ENCODE assay signal across 8 cellular contexts in genomic region chr3:113695818-113696645, GRCh38. TPM values are rescaled to one million over a fixed set of nuclear protein-coding genes. Genes with fewer than 3 reads are reported as not detected.
DNase-seq lines count a peak whose midpoint lies in the region; ATAC-seq and TF ChIP-seq lines count a peak whose summit lies in the region.

Gene USF3, minus strand, starts transcription at chr3:113696642. Its CDS starts 21,764 bp downstream, at chr3:113674878.

- no peaks in the 10 kb centered on the region for H3K9me3 Mint-ChIP-seq in activated B cell treated with CpG ODN at 0.5 μM for 24 hours

- H3K4me1 Mint-ChIP-seq in activated B cell treated with CpG ODN at 0.5 μM for 24 hours, result peaks cover 29% of the 10 kb centered on the region

- H3K36me3 ChIP-seq in kidney epithelial cell (ENCODE audit: control insufficient read depth, insufficient read depth, low read length), result no peaks in the 10 kb centered on the region

- CTCF ChIA-PET in activated B cell treated with CpG ODN at 0.5 μM for 24 hours (lab: Charles Lee), result interaction anchor here (0.8 to 1.6 kb wide), 3 partner anchors 68 to 202 kb away, joined by 3 to 4 read pairs (median 3); no protein-coding TSS in a partner anchor

- DNase-seq in NCI-H2107 (lab: John Stamatoyannopoulos, UW), result peak; percentile 36
- no peak for DNase-seq in NCI-H2107 treated with DMSO at 0.1 percent for 48 hours (lab: John Stamatoyannopoulos, UW; ENCODE audit: unreplicated experiment)
- DNase-seq in NCI-H1694 treated with DMSO at 0.1 percent for 48 hours (lab: John Stamatoyannopoulos, UW), result peak; percentile 48
- peak; percentile 77 for DNase-seq in activated B cell treated with CpG ODN at 0.5 μM for 24 hours
- DNase-seq in cardiac fibroblast (ENCODE audit: low read depth in 2 of 2), result peak; percentile 45 to 63
- DNase-seq in kidney epithelial cell (ENCODE audit: low read depth), result no peak
- DNase-seq in stimulated activated CD4-positive, alpha-beta T cell treated with anti-CD3 and anti-CD28 coated beads, Interleukin-1b, Interleukin-23, amount 100 ng/mL, for 1 hour (ENCODE audit: low read depth in 2 of 2), result peak; percentile 52 to 61

- peak within 1 kb of the TSS; percentile 56 to 79 for H3K4me3 ChIP-seq in cardiac fibroblast (replicated peaks in 1 of 2; ENCODE audit: low read depth in 2 of 2, low read length in 2 of 2)
- peak within 1 kb of the TSS; percentile 86 for H3K4me3 ChIP-seq in kidney epithelial cell (ENCODE audit: low read depth, low read length)

- H3K27me3 ChIP-seq in kidney epithelial cell (ENCODE audit: control insufficient read depth, insufficient read depth, low read length), result no peaks in the 10 kb centered on the region

- ATAC-seq in HG02852 (IDR thresholded peaks at IDR 0.05; ENCODE audit: unreplicated experiment) (peak; percentile 60), activated B cell treated with CpG ODN at 0.5 μM for 24 hours (ENCODE audit: low read depth) (peak; percentile 71)

- no peaks in the 10 kb centered on the region for H3K27me3 Mint-ChIP-seq in activated B cell treated with CpG ODN at 0.5 μM for 24 hours

- H3K27ac Mint-ChIP-seq in activated B cell treated with CpG ODN at 0.5 μM for 24 hours, result peak within 1 kb of the TSS; percentile 99

- POLR2A ChIA-PET in activated B cell treated with CpG ODN at 0.5 μM for 24 hours (lab: Charles Lee), result interaction anchor here (0.5 to 5.4 kb wide), 33 partner anchors 9 to 1214 kb away, joined by 3 to 57 read pairs (median 4); partner anchors contain the start of genes ATP6V1A, CCDC191, GRAMD1C and NAA50

- no peak for TF ChIP-seq CTCF in activated B cell treated with CpG ODN at 0.5 μM for 24 hours (IDR thresholded peaks at IDR 0.05)
- TF ChIP-seq CTCF in cardiac fibroblast (IDR thresholded peaks at IDR 0.05; ENCODE audit: low read depth, low read length), result no peak
- no peak for TF ChIP-seq CTCF in kidney epithelial cell (IDR thresholded peaks at IDR 0.05; ENCODE audit: insufficient read depth, low read length, poor library complexity, severe bottlenecking)

- intact Hi-C loops in activated B cell treated with CpG ODN at 0.5 μM for 24 hours (cut with micrococcal nuclease), result loop anchor here (1.0 to 10.0 kb wide), 11 partner anchors 37 to 1451 kb away; partner anchors contain the start of genes CCDC191, NAA50, QTRT2 and SLC35A5

- peaks cover 10% of the 10 kb centered on the region for H3K36me3 Mint-ChIP-seq in activated B cell treated with CpG ODN at 0.5 μM for 24 hours (ENCODE audit: low read depth)

- peak within 1 kb of the TSS; percentile 99 for H3K4me3 Mint-ChIP-seq in activated B cell treated with CpG ODN at 0.5 μM for 24 hours

RNA-seq across cellular contexts. Expression of gene USF3, which starts in this region (rescaled TPM):
- 25.3 and 25.9 TPM in 2 replicates for total RNA-seq in activated B cell treated with CpG ODN at 0.5 μM for 24 hours
- 11.3 and 12.9 TPM in 2 replicates for total RNA-seq in kidney epithelial cell

Comparison
In these comparisons a context has a peak if more than half of its experiments do, and no peak if none do; other contexts are left out.
1. DNase-seq: peak in NCI-H2107 (single experiment), NCI-H1694 treated with DMSO at 0.1 percent for 48 hours (single experiment), activated B cell treated with CpG ODN at 0.5 μM for 24 hours (single experiment), cardiac fibroblast (2 of 2) and stimulated activated CD4-positive, alpha-beta T cell treated with anti-CD3 and anti-CD28 coated beads, Interleukin-1b, Interleukin-23, amount 100 ng/mL, for 1 hour (2 of 2); none in NCI-H2107 treated with DMSO at 0.1 percent for 48 hours (single experiment) and kidney epithelial cell (single experiment).